11 cellular contexts compared by ENCODE assay signal in genomic region chr7:158586499-158587191, GRCh38. TPM values are rescaled to one million over a fixed set of nuclear protein-coding genes. Genes with fewer than 3 reads are reported as not detected.
DNase-seq lines count a peak whose midpoint lies in the region; ATAC-seq and TF ChIP-seq lines count a peak whose summit lies in the region.
"Had no signal": no experiment of that assay in that cellular context is flagged by ENCODE, and none has a peak within 500 bp of the region (broad histone marks: within the 10 kb centered on the region; RNA-seq: fewer than 3 reads in every experiment).

No MANE protein-coding gene starts in this region.

- dilution Hi-C loops in mammary epithelial cell (cut with HindIII; ENCODE audit: low sequenced_read_pairs) = no loop called here

- CTCF ChIA-PET in mammary epithelial cell (lab: Charles Lee; ENCODE audit: low non-redundant PET) = no interaction called here

- H3K4me1 ChIP-seq in breast epithelium = peaks cover 0 to 12% of the 10 kb centered on the region in 2 donors
- H3K4me1 ChIP-seq in mammary epithelial cell (ENCODE audit: insufficient read depth, low read length) = no peaks in the 10 kb centered on the region
- H3K4me1 ChIP-seq in mucosa of rectum (ENCODE audit: control insufficient read depth in 2 of 2, insufficient read depth in 2 of 2, low read length in 2 of 2) = peaks cover 12 to 34% of the 10 kb centered on the region in 2 donors
- peaks cover 13% of the 10 kb centered on the region for H3K4me1 ChIP-seq in testis

- in situ Hi-C loops in mammary epithelial cell (cut with MboI; ENCODE audit: low sequenced_read_pairs in 2 of 2) = no loop called here

- ATAC-seq in GM19035 (IDR thresholded peaks at IDR 0.05; ENCODE audit: unreplicated experiment) (no peak), GM19351 (IDR thresholded peaks at IDR 0.05; ENCODE audit: unreplicated experiment) (no peak)

- peak overlapping the region in 2 of 3 donors; percentile 48 to 64 for H3K4me3 ChIP-seq in breast epithelium
- H3K4me3 ChIP-seq in mammary epithelial cell (replicated peaks in 1 of 3; ENCODE audit: insufficient read depth in 1 of 3, low read depth in 2 of 3, low read length in 3 of 3) = no peak overlapping the region
- H3K4me3 ChIP-seq in mucosa of rectum (ENCODE audit: low read length in 2 of 2) = peak overlapping the region; percentile 47 to 48
- peak overlapping the region; percentile 24 to 45 for H3K4me3 ChIP-seq in testis

- no peak for TF ChIP-seq POLR2A in breast epithelium (IDR thresholded peaks at IDR 0.05)
- no peak for TF ChIP-seq POLR2A in testis (IDR thresholded peaks at IDR 0.05)

- H3K9me3 ChIP-seq in breast epithelium (no peaks in the 10 kb centered on the region), mammary epithelial cell (replicated peaks; ENCODE audit: insufficient read depth, low read length) (no peaks in the 10 kb centered on the region), mucosa of rectum (ENCODE audit: control insufficient read depth in 2 of 2, low read length in 2 of 2) (no peaks in the 10 kb centered on the region), testis (no peaks in the 10 kb centered on the region)

- intact Hi-C loops in breast epithelium (cut with DNase I; ENCODE audit: low total_unique reads) = no loop called here
- intact Hi-C loops in mammary epithelial cell (cut with micrococcal nuclease) = no loop called here
- intact Hi-C loops in testis (cut with DNase I; ENCODE audit: low total_unique reads) = no loop called here

- no peak overlapping the region for H3K9ac ChIP-seq in mammary epithelial cell (ENCODE audit: insufficient read depth, low read length)
- peak overlapping the region in 1 of 2 donors; percentile 36 for H3K9ac ChIP-seq in mucosa of rectum (ENCODE audit: low read depth in 1 of 2, low read length in 2 of 2)

- TF ChIP-seq CTCF in breast epithelium (IDR thresholded peaks at IDR 0.05) = no peak
- no peak for TF ChIP-seq CTCF in mammary epithelial cell (conservative IDR thresholded peaks at IDR 0.05 in 1 of 2, IDR thresholded peaks at IDR 0.05 in 1 of 2; ENCODE audit: extremely low read depth in 1 of 2, insufficient read depth in 1 of 2, low read depth in 1 of 2, low read length in 2 of 2)
- no peak for TF ChIP-seq CTCF in testis (IDR thresholded peaks at IDR 0.05)

- H3K79me2 ChIP-seq in mammary epithelial cell (ENCODE audit: insufficient read depth, low read length) = no peaks in the 10 kb centered on the region

- H3K4me2 ChIP-seq in mammary epithelial cell (ENCODE audit: insufficient read depth, low read depth, low read length) = no peak overlapping the region

- H2AFZ ChIP-seq in mammary epithelial cell (ENCODE audit: low read depth, low read length) = no peak overlapping the region

- WGBS in mammary epithelial cell (ENCODE audit: low coverage, missing lambda C conversion rate) = 0% methylated on average over 2 of the region's 65 CpGs
- 0 to 3% methylated on average over 4 to 51 of the region's 65 CpGs for WGBS in testis, 2 donors

- H3K27me3 ChIP-seq in breast epithelium = peaks cover 11 to 35% of the 10 kb centered on the region in 2 donors
- H3K27me3 ChIP-seq in mammary epithelial cell (ENCODE audit: insufficient read depth, low read length) = peaks cover 10% of the 10 kb centered on the region
- peaks cover 10 to 15% of the 10 kb centered on the region in 2 donors for H3K27me3 ChIP-seq in mucosa of rectum (ENCODE audit: control insufficient read depth in 2 of 2, insufficient read depth in 2 of 2, low read length in 2 of 2)
- no peaks in the 10 kb centered on the region for H3K27me3 ChIP-seq in testis

- no peak for DNase-seq in breast epithelium (ENCODE audit: low spot score in 2 of 2)
- DNase-seq in mammary epithelial cell = no peak
- DNase-seq in caudate nucleus (lab: John Stamatoyannopoulos, UW) = peak in 7 of 61 donors; percentile 10 to 41 (median 27)
- no peak for DNase-seq in testis
- DNase-seq in HuH-7 (ENCODE audit: low spot score) = no peak
- DNase-seq: activated CD4-positive, alpha-beta memory T cell treated with anti-CD3 and anti-CD28 coated beads for 36 hours; activated naive CD4-positive, alpha-beta T cell treated with anti-CD3 and anti-CD28 coated beads, Interleukin-2, amount 10 ng/mL, durations not matched to agents 7 days and 5 days; T-helper 2 cell had no signal

- H3K36me3 ChIP-seq in breast epithelium (no peaks in the 10 kb centered on the region), mammary epithelial cell (ENCODE audit: insufficient read depth, low read length) (no peaks in the 10 kb centered on the region), mucosa of rectum (ENCODE audit: control insufficient read depth in 2 of 2, insufficient read depth in 2 of 2, low read length in 2 of 2) (no peaks in the 10 kb centered on the region), testis (ENCODE audit: low read depth, missing control alignments) (no peaks in the 10 kb centered on the region)

- BruUV-seq in mammary epithelial cell (replicated peaks; lab: Mats Ljungman, UMichigan) = no TSS peak

- no peak overlapping the region for H3K27ac ChIP-seq in breast epithelium
- H3K27ac ChIP-seq in mammary epithelial cell (ENCODE audit: insufficient read depth, low read depth, low read length) = no peak overlapping the region
- H3K27ac ChIP-seq in caudate nucleus (ENCODE audit: low read depth, low read length) = peak overlapping the region; percentile 40
- H3K27ac ChIP-seq in mucosa of rectum (ENCODE audit: low read depth in 2 of 2, low read length in 2 of 2) = peak overlapping the region; percentile 58 to 66
- H3K27ac ChIP-seq in testis = no peak overlapping the region

- no peaks in the 10 kb centered on the region for H4K20me1 ChIP-seq in mammary epithelial cell (ENCODE audit: insufficient read depth, low read length)

RNA-seq across cellular contexts. Expression of gene PTPRN2, which starts 1.0 kb away (rescaled TPM):
- total RNA-seq in breast epithelium (1 to 10 TPM; 1.6 to 2.2 (median 2.2) TPM), mammary epithelial cell (under 1 TPM; 0.28 to 0.33 TPM), testis (10 to 100 TPM in 1 of 2 donors, 1 to 10 TPM in 1; 9.8 to 10.8 TPM)
- polyA plus RNA-seq in mammary epithelial cell (not detected), testis (ENCODE audit: insufficient read depth, low read depth, low replicate concordance) (9.3 TPM)
- not detected for polyA minus RNA-seq in mammary epithelial cell

Comparison
In these comparisons a context has a peak if more than half of its experiments do, and no peak if none do; other contexts are left out.
1. H3K4me3 ChIP-seq: peak in breast epithelium (2 of 3), mucosa of rectum (2 of 2) and testis (2 of 2); none in mammary epithelial cell (0 of 3).
2. H3K27ac ChIP-seq: peak in caudate nucleus (single experiment) and mucosa of rectum (2 of 2); none in breast epithelium (0 of 2), mammary epithelial cell (single experiment) and testis (0 of 2).